In the genomic region with DNA sequence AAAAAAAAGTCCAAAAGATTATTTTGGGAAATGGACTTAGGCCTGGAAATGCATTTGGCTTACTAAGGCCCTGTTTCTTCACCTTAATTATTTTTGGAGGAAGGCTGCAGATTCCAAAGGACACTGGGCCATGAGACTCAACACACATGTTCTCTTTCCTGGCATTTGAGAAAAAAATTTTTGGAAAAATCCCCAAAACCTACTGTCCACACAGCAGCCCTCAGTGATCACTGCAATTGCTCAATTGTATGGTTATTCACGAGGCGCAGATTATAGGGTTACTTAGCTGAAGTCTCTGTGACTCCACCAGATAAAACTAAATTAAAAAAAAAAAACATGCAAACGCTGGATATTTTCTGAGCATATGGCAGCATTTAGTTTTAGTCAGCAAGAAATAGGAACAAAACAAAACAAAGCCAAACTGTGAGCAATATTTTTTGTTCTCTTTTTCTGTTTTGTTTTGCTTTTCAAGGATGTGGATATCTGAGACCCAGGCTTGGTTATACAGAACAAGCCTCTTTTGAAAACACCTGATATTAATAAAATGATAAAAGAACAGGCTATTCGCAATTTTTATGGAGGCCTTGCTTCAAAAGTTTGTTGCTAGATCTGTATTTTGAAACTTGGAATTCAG, we compare ENCODE assay signal across 19 cellular contexts.
DNase-seq lines count a peak whose midpoint lies in the region; ATAC-seq and TF ChIP-seq lines count a peak whose summit lies in the region.
"Had no signal": no experiment of that assay in that cellular context is flagged by ENCODE, and none has a peak within 500 bp of the region (broad histone marks: within the 10 kb centered on the region; RNA-seq: fewer than 3 reads in every experiment).

No MANE protein-coding gene starts in this region.

- H3K36me3 ChIP-seq in sigmoid colon = no peaks in the 10 kb centered on the region
- no peaks in the 10 kb centered on the region for H3K36me3 ChIP-seq in adrenal gland (replicated peaks in 1 of 2)
- H3K36me3 ChIP-seq: BLaER1 treated with 17β-estradiol and CSF1 and Interleukin-3, amounts not matched to agents 10 nM and 100 nM had no signal

- no peak for TF ChIP-seq CTCF in sigmoid colon (IDR thresholded peaks at IDR 0.05)
- TF ChIP-seq CTCF in adrenal gland (IDR thresholded peaks at IDR 0.05) = no peak

- TF ChIP-seq EP300 in sigmoid colon (IDR thresholded peaks at IDR 0.05) = no peak

- H3K4me3 ChIP-seq in sigmoid colon = no peak overlapping the region
- H3K4me3 ChIP-seq in adrenal gland = no peak overlapping the region
- H3K4me3 ChIP-seq: BLaER1 treated with 17β-estradiol and CSF1 and Interleukin-3, amounts not matched to agents 10 nM and 100 nM had no signal

- H3K9me3 ChIP-seq in sigmoid colon (no peaks in the 10 kb centered on the region), adrenal gland (replicated peaks in 1 of 3) (no peaks in the 10 kb centered on the region)

- WGBS in sigmoid colon, 2 donors = 80 to 85% methylated on average over 4 of the region's 4 CpGs
- 55 to 68% (median 62%) methylated on average over 4 of the region's 4 CpGs for WGBS in adrenal gland, 4 donors

- no peak for TF ChIP-seq POLR2A in sigmoid colon (IDR thresholded peaks at IDR 0.05)
- TF ChIP-seq POLR2A in adrenal gland (IDR thresholded peaks at IDR 0.05) = no peak

- H3K27ac ChIP-seq in sigmoid colon (peak overlapping the region in 3 of 4 donors; percentile 2 to 43 (median 32)), adrenal gland (peak overlapping the region in 2 of 5 donors; percentile 21 to 44)
- H3K27ac ChIP-seq: KMS-11 had no signal

- no peaks in the 10 kb centered on the region for H3K27me3 ChIP-seq in sigmoid colon
- H3K27me3 ChIP-seq in adrenal gland = no peaks in the 10 kb centered on the region
- H3K27me3 ChIP-seq: BLaER1 treated with 17β-estradiol and CSF1 and Interleukin-3, amounts not matched to agents 10 nM and 100 nM had no signal

- H3K4me1 ChIP-seq in sigmoid colon = no peaks in the 10 kb centered on the region
- no peaks in the 10 kb centered on the region for H3K4me1 ChIP-seq in adrenal gland (replicated peaks in 1 of 2)

- intact Hi-C loops in Right ventricle myocardium inferior (cut with DNase I) = no loop called here
- intact Hi-C loops in cardiac septum (cut with DNase I) = loop anchor here (10.0 kb wide), 1 partner anchor 110 kb away; no protein-coding TSS in a partner anchor
- intact Hi-C loops in left cardiac atrium (cut with DNase I) = no loop called here
- intact Hi-C loops in sigmoid colon (cut with DNase I) = no loop called here
- intact Hi-C loops in adrenal gland (cut with DNase I) = no loop called here

- ATAC-seq in Right ventricle myocardium inferior = peak; percentile 92
- ATAC-seq in left cardiac atrium = peak; percentile 78 to 83
- ATAC-seq in HG02588 (IDR thresholded peaks at IDR 0.05; ENCODE audit: unreplicated experiment) = no peak
- no peak for ATAC-seq in GM21825 (IDR thresholded peaks at IDR 0.05; ENCODE audit: unreplicated experiment)

- DNase-seq in Right ventricle myocardium inferior (ENCODE audit: missing footprints) = no peak
- DNase-seq in cardiac septum (ENCODE audit: low spot score) = no peak
- DNase-seq in left cardiac atrium = no peak
- no peak for DNase-seq in sigmoid colon
- DNase-seq in DMS153 (lab: John Stamatoyannopoulos, UW) = no peak
- no peak for DNase-seq in adrenal gland
- DNase-seq: 8988T; activated naive CD4-positive, alpha-beta T cell; anterior cingulate cortex; cortex of kidney; GDM1; hippocampal formation; NCI-H1048; NCI-H2081 treated with DMSO at 0.1 percent for 48 hours; NCI-H524 had no signal

Comparison
In these comparisons a context has a peak if more than half of its experiments do, and no peak if none do; other contexts are left out.
1. ATAC-seq: peak in Right ventricle myocardium inferior (single experiment) and left cardiac atrium (2 of 2); none in HG02588 (single experiment) and GM21825 (single experiment).